ENCODE assay signal across 24 cellular contexts in the genomic region with DNA sequence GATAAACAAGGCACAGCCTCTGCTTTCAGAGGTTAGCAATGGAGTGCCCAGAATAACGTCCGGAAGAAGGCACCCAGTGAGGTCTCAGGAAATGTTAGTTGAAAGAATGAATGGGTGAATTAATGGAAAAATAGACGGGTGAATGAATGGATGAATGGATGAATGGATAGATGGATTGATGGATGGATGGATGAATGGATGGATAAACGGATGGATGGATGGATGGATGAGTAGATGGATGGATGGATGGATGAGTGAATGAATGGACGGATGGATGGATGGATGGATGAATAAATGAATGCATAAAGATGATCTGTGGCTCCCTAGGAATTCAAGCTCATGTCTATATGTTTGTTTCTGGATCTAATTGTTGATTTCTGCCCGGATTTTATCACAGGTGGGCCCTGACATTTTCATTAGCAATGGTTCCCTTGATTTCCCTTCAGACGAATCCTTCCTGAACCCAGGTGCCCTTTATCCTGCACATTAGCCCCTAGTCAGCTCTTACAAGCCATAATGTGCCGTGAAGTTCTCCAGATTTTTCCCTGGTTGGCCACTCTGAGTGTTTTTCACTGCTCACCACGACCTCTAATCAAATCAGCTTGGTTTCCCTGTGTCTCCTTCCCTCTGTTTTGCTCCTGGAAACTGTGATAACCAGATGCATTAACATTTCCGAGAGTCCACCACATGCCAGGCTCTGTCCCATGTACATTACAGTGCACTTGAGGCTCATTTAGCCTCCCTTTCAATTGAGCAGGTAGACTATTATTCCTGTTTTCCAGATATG. TPM values are rescaled to one million over a fixed set of nuclear protein-coding genes. Genes with fewer than 3 reads are reported as not detected.
DNase-seq lines count a peak whose midpoint lies in the region; ATAC-seq and TF ChIP-seq lines count a peak whose summit lies in the region.
"Had no signal": no experiment of that assay in that cellular context is flagged by ENCODE, and none has a peak within 500 bp of the region (broad histone marks: within the 10 kb centered on the region; RNA-seq: fewer than 3 reads in every experiment).

No MANE protein-coding gene starts in this region.

- H3K27ac Mint-ChIP-seq in activated naive CD4-positive, alpha-beta T cell treated with anti-CD3 and anti-CD28 coated beads, Interleukin-2, amount 50 U/mL, for 72 hours, result peak overlapping the region; percentile 59 to 83
- H3K27ac Mint-ChIP-seq: CD4-positive, CD25-positive, alpha-beta regulatory T cell had no signal

- TF ChIP-seq EP300 in esophagus muscularis mucosa (IDR thresholded peaks at IDR 0.05), result no peak

- no peaks in the 10 kb centered on the region for H3K79me2 ChIP-seq in OCI-LY7 (ENCODE audit: insufficient read depth, low read depth, low read length)

- H3K36me3 ChIP-seq in OCI-LY7 (ENCODE audit: insufficient read depth, low read length) (no peaks in the 10 kb centered on the region), esophagus muscularis mucosa (no peaks in the 10 kb centered on the region), uterus (no peaks in the 10 kb centered on the region)
- H3K36me3 ChIP-seq: BLaER1, MG63 had no signal

- intact Hi-C loops in OCI-LY7 (cut with micrococcal nuclease; ENCODE audit: unreplicated experiment), result no loop called here
- intact Hi-C loops in esophagus muscularis mucosa (cut with DNase I), result no loop called here
- intact Hi-C loops in uterus (cut with DNase I; ENCODE audit: low total_unique reads), result no loop called here

- H2AFZ ChIP-seq in OCI-LY7 (ENCODE audit: low read length), result peak overlapping the region; percentile 3; the same call in 1 of the 2 replicates
- H2AFZ ChIP-seq: GM23248 had no signal

- TF ChIP-seq CTCF in OCI-LY7 (conservative IDR thresholded peaks at IDR 0.05; ENCODE audit: low read length) (no peak), esophagus muscularis mucosa (IDR thresholded peaks at IDR 0.05) (no peak), uterus (IDR thresholded peaks at IDR 0.05) (no peak)

- WGBS in esophagus muscularis mucosa, result 78% methylated on average over 10 of the region's 10 CpGs

- H3K4me2 ChIP-seq in OCI-LY7 (ENCODE audit: low read length), result no peak overlapping the region
- H3K4me2 ChIP-seq: BLaER1 had no signal

- H3K4me1 ChIP-seq in OCI-LY7 (ENCODE audit: insufficient read depth, low read length, poor library complexity, severe bottlenecking), result peaks cover 36% of the 10 kb centered on the region
- peaks cover 0 to 15% (median 4%) of the 10 kb centered on the region in 4 donors for H3K4me1 ChIP-seq in esophagus muscularis mucosa
- peaks cover 0 to 8% of the 10 kb centered on the region in 2 donors for H3K4me1 ChIP-seq in uterus
- H3K4me1 ChIP-seq: BLaER1 had no signal

- no peak overlapping the region for H3K27ac ChIP-seq in OCI-LY7 (ENCODE audit: low read depth, low read length, poor library complexity, severe bottlenecking)
- H3K27ac ChIP-seq in esophagus muscularis mucosa (replicated peaks in 1 of 4), result no peak overlapping the region
- H3K27ac ChIP-seq in uterus, result peak overlapping the region; percentile 48 to 77
- H3K27ac ChIP-seq: BLaER1, GM23248 had no signal

- no peaks in the 10 kb centered on the region for H3K9me3 Mint-ChIP-seq in activated naive CD4-positive, alpha-beta T cell treated with anti-CD3 and anti-CD28 coated beads, Interleukin-2, amount 50 U/mL, for 72 hours

- CTCF ChIA-PET in OCI-LY7 (lab: Charles Lee; ENCODE audit: unreplicated experiment), result no interaction called here

- TF ChIP-seq POLR2A in esophagus muscularis mucosa (IDR thresholded peaks at IDR 0.05; ENCODE audit: low read depth) (no peak), uterus (IDR thresholded peaks at IDR 0.05) (no peak)

- H3K36me3 Mint-ChIP-seq in activated naive CD4-positive, alpha-beta T cell treated with anti-CD3 and anti-CD28 coated beads, Interleukin-2, amount 50 U/mL, for 72 hours, result peaks cover 13 to 47% of the 10 kb centered on the region in 2 donors
- H3K36me3 Mint-ChIP-seq: CD4-positive, CD25-positive, alpha-beta regulatory T cell had no signal

- BruUV-seq in OCI-LY7 (replicated peaks; lab: Mats Ljungman, UMichigan), result no TSS peak

- ATAC-seq in activated naive CD4-positive, alpha-beta T cell treated with anti-CD3 and anti-CD28 coated beads, Interleukin-2, amount 50 U/mL, for 72 hours, result no peak
- no peak for ATAC-seq in HG02610 (IDR thresholded peaks at IDR 0.05; ENCODE audit: unreplicated experiment)
- ATAC-seq: PC-3 had no signal

- H3K4me3 ChIP-seq in OCI-LY7 (ENCODE audit: low read depth, low read length, poor library complexity, severe bottlenecking), result no peak overlapping the region
- no peak overlapping the region for H3K4me3 ChIP-seq in esophagus muscularis mucosa
- no peak overlapping the region for H3K4me3 ChIP-seq in uterus
- H3K4me3 ChIP-seq: BLaER1, GM23248, MG63 had no signal

- H3K9me3 ChIP-seq in OCI-LY7 (ENCODE audit: low read length), result no peaks in the 10 kb centered on the region
- H3K9me3 ChIP-seq in esophagus muscularis mucosa, result no peaks in the 10 kb centered on the region
- H3K9me3 ChIP-seq in uterus, result no peaks in the 10 kb centered on the region
- H3K9me3 ChIP-seq: BLaER1, MG63 had no signal

- no peaks in the 10 kb centered on the region for H3K9me2 ChIP-seq in OCI-LY7 (ENCODE audit: insufficient read depth, low read length)

- H4K20me1 ChIP-seq in OCI-LY7 (ENCODE audit: insufficient read depth, low read length), result no peaks in the 10 kb centered on the region
- H4K20me1 ChIP-seq: BLaER1 had no signal

- POLR2A ChIA-PET in OCI-LY7 (lab: Charles Lee), result interaction anchor here (0.5 to 1.2 kb wide), 5 partner anchors 7 to 586 kb away, joined by 3 to 4 read pairs (median 3); no protein-coding TSS in a partner anchor

- no peak for DNase-seq in activated naive CD4-positive, alpha-beta T cell treated with anti-CD3 and anti-CD28 coated beads, Interleukin-2, amount 50 U/mL, for 72 hours (ENCODE audit: low spot score in 2 of 2)
- no peak for DNase-seq in activated naive CD4-positive, alpha-beta T cell treated with Interleukin-2 at 50 U/mL for 16 hours
- DNase-seq in OCI-LY7 (ENCODE audit: low spot score) (no peak), esophagus muscularis mucosa (ENCODE audit: extremely low spot score) (peak; percentile 8), uterus (no peak)
- DNase-seq in activated CD4-positive, alpha-beta T cell treated with anti-CD3 and anti-CD28 coated beads, Interleukin-2, amount 50 U/mL, for 1 hour, result no peak
- DNase-seq: CD4-positive, CD25-positive, alpha-beta regulatory T cell; DMS53; GM23248; H7; IMR-90; KG1; MG63; NCI-H1105 treated with DMSO at 0.1 percent for 48 hours; NCI-H146; NCI-H1930; NCI-H2107; NCI-H446; NCI-H524 treated with DMSO at 0.1 percent for 48 hours; NCI-H774; PC-3 had no signal

- peaks cover 0 to 9% (median 0%) of the 10 kb centered on the region in 4 donors for H3K27me3 ChIP-seq in esophagus muscularis mucosa
- no peaks in the 10 kb centered on the region for H3K27me3 ChIP-seq in uterus
- H3K27me3 ChIP-seq: BLaER1, MG63 had no signal

RNA-seq across cellular contexts. Expression of a gene that starts 22.2 kb away (rescaled TPM):
- 10 to 100 TPM; 31.4 to 91.0 TPM for total RNA-seq in activated naive CD4-positive, alpha-beta T cell treated with anti-CD3 and anti-CD28 coated beads, Interleukin-2, amount 50 U/mL, for 72 hours
- not detected in 2 replicates for total RNA-seq in OCI-LY7 (2014; rRNA removed; shearing (Covaris generic))
- total RNA-seq in OCI-LY7 (2022), result not detected in 2 replicates
- 10 to 100 TPM; 10.3 to 15.0 (median 12.9) TPM for total RNA-seq in esophagus muscularis mucosa
- total RNA-seq in uterus, result 10 to 100 TPM; 22.0 to 50.1 (median 33.1) TPM
- total RNA-seq: A172, PC-3 had no signal

Comparison
In these comparisons a context has a peak if more than half of its experiments do, and no peak if none do; other contexts are left out.
1. H3K27ac ChIP-seq: peak in uterus (2 of 2); none in OCI-LY7 (single experiment) and esophagus muscularis mucosa (0 of 4).
2. RNA of a gene that starts 22.2 kb away (total RNA-seq): 31.4 to 91.0 TPM in activated naive CD4-positive, alpha-beta T cell treated with anti-CD3 and anti-CD28 coated beads, Interleukin-2, amount 50 U/mL, for 72 hours, 22.0 to 50.1 TPM in uterus and 10.3 to 15.0 TPM in esophagus muscularis mucosa; not detected in OCI-LY7; every median in the first group is over 10 times any median in the second.